In genomic region chr21:33642896-33643657, GRCh38 we compare ENCODE assay signal across 8 cellular contexts. TPM values are rescaled to one million over a fixed set of nuclear protein-coding genes. Genes with fewer than 3 reads are reported as not detected.
A peak's percentile ranks its signal among the peaks of the same experiment; 100 is the strongest.
DNase-seq lines count a peak whose midpoint lies in the region; ATAC-seq, FAIRE-seq and TF ChIP-seq lines count a peak whose summit lies in the region.

No MANE protein-coding gene starts in this region.

- intact Hi-C loops in HCT116 (cut with micrococcal nuclease) (loop anchor here (1.0 to 10.0 kb wide), 3 partner anchors 12 to 262 kb away; partner anchors contain the start of genes GART and SON), dorsolateral prefrontal cortex (cut with DNase I) (loop anchor here (2.0 to 10.0 kb wide), 5 partner anchors 54 to 871 kb away; partner anchors contain the start of genes ATP5PO (in 1 of the 2), DONSON (in 1 of the 2), GART (in 1 of the 2) and PAXBP1 (in 1 of the 2)), HepG2 (cut with micrococcal nuclease; ENCODE audit: unreplicated experiment) (loop anchor here (2.0 to 10.0 kb wide), 3 partner anchors 42 to 252 kb away; no protein-coding TSS in a partner anchor)

- no peaks in the 10 kb centered on the region for H3K9me2 ChIP-seq in HCT116 (ENCODE audit: insufficient read depth)

- H3K27me3 Mint-ChIP-seq in stimulated activated naive CD8-positive, alpha-beta T cell treated with anti-CD3 and anti-CD28 coated beads, Interleukin-15, Interleukin-2, amounts not matched to agents 100 ng/mL and 50 ng/mL, for 24 hours: peaks cover 25% of the 10 kb centered on the region

- TF ChIP-seq EP300 in HepG2 (IDR thresholded peaks at IDR 0.05; ENCODE audit: low read depth in 2 of 2, low read length in 2 of 2): no peak
- no peak for TF ChIP-seq EP300 in HepG2 (CRISPR knock-in tag; IDR thresholded peaks at IDR 0.05; ENCODE audit: borderline replicate concordance)

- H4K20me1 ChIP-seq in BLaER1 treated with 17β-estradiol and CSF1 and Interleukin-3, amounts not matched to agents 10 nM and 100 nM: peaks cover 26 to 64% (median 38%) of the 10 kb centered on the region in 11 experiments; a peak in 21 of 22 replicates
- H4K20me1 ChIP-seq in HCT116 (ENCODE audit: insufficient read depth) (no peaks in the 10 kb centered on the region), HepG2 (ENCODE audit: insufficient read depth, low read length) (no peaks in the 10 kb centered on the region)

- no peaks in the 10 kb centered on the region for H3K36me3 Mint-ChIP-seq in stimulated activated naive CD8-positive, alpha-beta T cell treated with anti-CD3 and anti-CD28 coated beads, Interleukin-15, Interleukin-2, amounts not matched to agents 100 ng/mL and 50 ng/mL, for 24 hours (ENCODE audit: low read depth)

- ATAC-seq in HCT116 (peak; percentile 1; the same call in 1 of the 2 replicates), HepG2 (peak; percentile 0; the same call in 2 of the 3 replicates), HG03460 (IDR thresholded peaks at IDR 0.05; ENCODE audit: unreplicated experiment) (no peak), HG03045 (IDR thresholded peaks at IDR 0.05; ENCODE audit: unreplicated experiment) (no peak)

- in situ Hi-C loops in HepG2 (cut with HindIII; ENCODE audit: extremely low pct_ligation_motif_present, low pct_unique_long_range_greater_than_20kb): no loop called here

- no peak for TF ChIP-seq POLR2A in HCT116 (IDR thresholded peaks at IDR 0.05; ENCODE audit: borderline replicate concordance, extremely low read depth, insufficient read depth, insufficient read length)
- no peak for TF ChIP-seq POLR2A in HepG2 (IDR thresholded peaks at IDR 0.05; ENCODE audit: insufficient read depth in 1 of 2, low read depth in 2 of 2, low read length in 2 of 2)

- no peak for FAIRE-seq in HepG2 (lab: Jason Lieb, UNC)

- no peaks in the 10 kb centered on the region for H3K9me3 ChIP-seq in BLaER1 treated with 17β-estradiol and CSF1 and Interleukin-3, amounts not matched to agents 10 nM and 100 nM (replicated peaks in 1 of 11)
- H3K9me3 ChIP-seq in HCT116 (ENCODE audit: control insufficient read depth in 1 of 2, insufficient read depth in 1 of 2, low read depth in 1 of 2, low read length in 2 of 2) (no peaks in the 10 kb centered on the region), WERI-Rb-1 (ENCODE audit: severe bottlenecking) (no peaks in the 10 kb centered on the region), HepG2 (ENCODE audit: low read length) (no peaks in the 10 kb centered on the region)

- H3K4me3 ChIP-seq in BLaER1 treated with 17β-estradiol and CSF1 and Interleukin-3, amounts not matched to agents 10 nM and 100 nM: peak overlapping the region; percentile 87 to 97 (median 95)
- peak overlapping the region; percentile 85 to 90 for H3K4me3 ChIP-seq in HCT116 (replicated peaks in 1 of 2; ENCODE audit: low read depth in 1 of 2, low read length in 2 of 2)
- peak overlapping the region; percentile 96 for H3K4me3 ChIP-seq in WERI-Rb-1 (ENCODE audit: low read depth, low read length)
- H3K4me3 ChIP-seq in dorsolateral prefrontal cortex: peak overlapping the region; percentile 64 to 99 (median 86)
- H3K4me3 ChIP-seq in HepG2 (replicated peaks in 1 of 3; ENCODE audit: insufficient read depth in 1 of 3, low read depth in 2 of 3, low read length in 3 of 3): peak overlapping the region; percentile 81 to 95 (median 85)

- peaks cover 22% of the 10 kb centered on the region for H3K4me1 Mint-ChIP-seq in stimulated activated naive CD8-positive, alpha-beta T cell treated with anti-CD3 and anti-CD28 coated beads, Interleukin-15, Interleukin-2, amounts not matched to agents 100 ng/mL and 50 ng/mL, for 24 hours (ENCODE audit: low read depth)

- peaks cover 5 to 38% (median 33%) of the 10 kb centered on the region in 11 experiments; a peak in 20 of 22 replicates for H3K27me3 ChIP-seq in BLaER1 treated with 17β-estradiol and CSF1 and Interleukin-3, amounts not matched to agents 10 nM and 100 nM
- H3K27me3 ChIP-seq in HCT116 (ENCODE audit: insufficient read depth, low read length) (no peaks in the 10 kb centered on the region), WERI-Rb-1 (ENCODE audit: insufficient read depth, low read depth, severe bottlenecking) (no peaks in the 10 kb centered on the region), dorsolateral prefrontal cortex (no peaks in the 10 kb centered on the region), HepG2 (ENCODE audit: control insufficient read depth in 1 of 2, insufficient read depth in 2 of 2, low read length in 2 of 2) (no peaks in the 10 kb centered on the region; a peak in 1 of 5 replicates)

- TF ChIP-seq RAD21 in HCT116 (IDR thresholded peaks at IDR 0.05; ENCODE audit: low read depth): no peak
- no peak for TF ChIP-seq RAD21 in HepG2 (CRISPR knock-in tag; IDR thresholded peaks at IDR 0.05)

- no peak overlapping the region for H3K27ac Mint-ChIP-seq in stimulated activated naive CD8-positive, alpha-beta T cell treated with anti-CD3 and anti-CD28 coated beads, Interleukin-15, Interleukin-2, amounts not matched to agents 100 ng/mL and 50 ng/mL, for 24 hours

- BruUV-seq in HCT116 (replicated peaks; lab: Mats Ljungman, UMichigan) (no TSS peak), HepG2 (replicated peaks; lab: Mats Ljungman, UMichigan) (no TSS peak)

- H3K4me3 Mint-ChIP-seq in stimulated activated naive CD8-positive, alpha-beta T cell treated with anti-CD3 and anti-CD28 coated beads, Interleukin-15, Interleukin-2, amounts not matched to agents 100 ng/mL and 50 ng/mL, for 24 hours: peak overlapping the region; percentile 84

- RAD21 ChIA-PET in HCT116 (lab: Charles Lee; ENCODE audit: low non-redundant PET in 1 of 2, low total read pairs in 2 of 2, uncharacterized antibody in 2 of 2, unreplicated experiment in 2 of 2): no interaction called here

- H3K9ac ChIP-seq in BLaER1 treated with 17β-estradiol and CSF1 and Interleukin-3, amounts not matched to agents 10 nM and 100 nM: peak overlapping the region; percentile 81 to 90 (median 86)
- H3K9ac ChIP-seq in HCT116 (ENCODE audit: low read length): peak overlapping the region; percentile 78
- peak overlapping the region; percentile 76 for H3K9ac ChIP-seq in HepG2 (ENCODE audit: insufficient read depth, low read depth, low read length)

- POLR2A ChIA-PET in HCT116 (lab: Charles Lee) (no interaction called here), HepG2 (lab: Yijun Ruan, JAX) (no interaction called here)

- CTCF ChIA-PET in HCT116 (lab: Charles Lee): no interaction called here
- CTCF ChIA-PET in HepG2 (lab: Yijun Ruan, JAX; ENCODE audit: low intra/inter-chr PET ratio, low total read pairs): no interaction called here

- peaks cover 81% of the 10 kb centered on the region for H3K79me2 ChIP-seq in HCT116 (ENCODE audit: insufficient read depth, low read length)
- H3K79me2 ChIP-seq in HepG2 (ENCODE audit: insufficient read depth, low read length): peaks cover 61% of the 10 kb centered on the region

- TF ChIP-seq CTCF in HCT116 (IDR thresholded peaks at IDR 0.05 in 2 of 3, conservative IDR thresholded peaks at IDR 0.05 in 1 of 3; ENCODE audit: borderline replicate concordance in 1 of 3, insufficient read depth in 1 of 3, low read depth in 2 of 3, low read length in 2 of 3) (no peak), WERI-Rb-1 (IDR thresholded peaks at IDR 0.05; ENCODE audit: low read depth, low read length) (no peak), dorsolateral prefrontal cortex (IDR thresholded peaks at IDR 0.05 in 54 of 56, conservative IDR thresholded peaks at IDR 0.05 in 2 of 56; ENCODE audit: low read depth in 1 of 56, partially characterized antibody in 56 of 56) (no peak), HepG2 (CRISPR knock-in tag; IDR thresholded peaks at IDR 0.05) (no peak)

- H3K4me1 ChIP-seq in BLaER1 treated with 17β-estradiol and CSF1 and Interleukin-3, amounts not matched to agents 10 nM and 100 nM: peaks cover 12 to 64% (median 21%) of the 10 kb centered on the region in 10 experiments
- H3K4me1 ChIP-seq in HCT116 (ENCODE audit: control insufficient read depth in 1 of 2, insufficient read depth in 2 of 2, low read length in 2 of 2): peaks cover 12 to 13% of the 10 kb centered on the region in 2 experiments; a peak in 3 of 4 replicates
- peaks cover 41% of the 10 kb centered on the region for H3K4me1 ChIP-seq in HepG2 (ENCODE audit: insufficient read depth, low read length)

- DNase-seq in HCT116 (ENCODE audit: low read depth, low spot score) (no peak), WERI-Rb-1 (peak; percentile 37), dorsolateral prefrontal cortex (peak in 7 of 10 donors; percentile 15 to 53 (median 28)), HepG2 (ENCODE audit: low spot score) (no peak)

- H3K4me2 ChIP-seq in BLaER1 treated with 17β-estradiol and CSF1 and Interleukin-3, amounts not matched to agents 10 nM and 100 nM: peak overlapping the region; percentile 83 to 98 (median 90)
- H3K4me2 ChIP-seq in HCT116 (ENCODE audit: low read length): peak overlapping the region; percentile 78
- peak overlapping the region; percentile 65 for H3K4me2 ChIP-seq in HepG2 (ENCODE audit: low read depth, low read length)

- WGBS in HepG2 (ENCODE audit: low lambda C conversion rate): 0% methylated on average over 8 of the region's 78 CpGs

- peak overlapping the region; percentile 52 to 88 (median 65) for H3K27ac ChIP-seq in BLaER1 treated with 17β-estradiol and CSF1 and Interleukin-3, amounts not matched to agents 10 nM and 100 nM
- peak overlapping the region; percentile 69; the same call in 1 of the 2 replicates for H3K27ac ChIP-seq in HCT116 (ENCODE audit: low read depth, low read length)
- peak overlapping the region; percentile 83 for H3K27ac ChIP-seq in WERI-Rb-1
- peak overlapping the region in 58 of 59 donors; percentile 18 to 100 (median 92) for H3K27ac ChIP-seq in dorsolateral prefrontal cortex
- peak overlapping the region; percentile 89 for H3K27ac ChIP-seq in HepG2 (ENCODE audit: extremely low read length, insufficient read depth, low read length)

- H3K9me3 Mint-ChIP-seq in stimulated activated naive CD8-positive, alpha-beta T cell treated with anti-CD3 and anti-CD28 coated beads, Interleukin-15, Interleukin-2, amounts not matched to agents 100 ng/mL and 50 ng/mL, for 24 hours: no peaks in the 10 kb centered on the region

- H3K36me3 ChIP-seq in BLaER1 treated with 17β-estradiol and CSF1 and Interleukin-3, amounts not matched to agents 10 nM and 100 nM: peaks cover 0 to 15% (median 6%) of the 10 kb centered on the region in 11 experiments; a peak in 13 of 22 replicates
- H3K36me3 ChIP-seq in HCT116 (ENCODE audit: control insufficient read depth in 1 of 2, insufficient read depth in 2 of 2, low read length in 2 of 2) (no peaks in the 10 kb centered on the region), WERI-Rb-1 (peaks cover 7% of the 10 kb centered on the region), HepG2 (replicated peaks in 1 of 2; ENCODE audit: control insufficient read depth in 1 of 2, insufficient read depth in 2 of 2, low read length in 2 of 2) (no peaks in the 10 kb centered on the region)

- no peak overlapping the region for H2AFZ ChIP-seq in HCT116 (ENCODE audit: low read depth, low read length, poor library complexity, severe bottlenecking)
- no peak overlapping the region for H2AFZ ChIP-seq in HepG2 (ENCODE audit: low read length)

RNA-seq across cellular contexts. Expression of gene ITSN1, which starts 0.8 kb away (rescaled TPM):
- total RNA-seq in HCT116 (2021; ENCODE audit: unreplicated experiment) (25.8 TPM), dorsolateral prefrontal cortex (100 to 1,000 TPM in 91 of 120 experiments, 10 to 100 TPM in 29; 55.2 to 156 (median 114) TPM), HepG2 (2016; rRNA removed; fragmentation: Illumina TruSeq; extraction: Trizol) (20.9 and 26.1 TPM in 2 replicates)
- polyA plus RNA-seq in HCT116 (2012): 17.5 and 22.2 TPM in 2 replicates
- 7.4 and 8.4 TPM in 2 replicates for total RNA-seq in HepG2 (2016; cell fraction: cytosol; rRNA removed; fragmentation: Illumina TruSeq; extraction: Trizol; ENCODE audit: low read depth)
- total RNA-seq in HepG2 (2016; cell fraction: insoluble cytoplasmic fraction; rRNA removed; fragmentation: Illumina TruSeq; extraction: Trizol): 19.4 and 27.9 TPM in 2 replicates
- 12.5 and 13.9 TPM in 2 replicates for total RNA-seq in HepG2 (2016; cell fraction: membrane; rRNA removed; fragmentation: Illumina TruSeq; extraction: Trizol)
- 28.9 and 34.6 TPM in 2 replicates for total RNA-seq in HepG2 (2016; cell fraction: nucleus; rRNA removed; fragmentation: Illumina TruSeq; extraction: Trizol)
- polyA plus RNA-seq in HepG2 (2011; rRNA removed): 32.2 and 33.8 TPM in 2 replicates
- 17.7 and 19.5 TPM in 2 replicates for polyA plus RNA-seq in HepG2 (2011; cell fraction: cytosol; rRNA removed)
- 77.2 and 113 TPM in 2 replicates for polyA plus RNA-seq in HepG2 (2011; cell fraction: nucleus; rRNA removed)
- 17.9 and 21.0 TPM in 2 replicates for polyA plus RNA-seq in HepG2 (2012)
- 2.1 and 2.2 TPM in 2 replicates for polyA plus RNA-seq in HepG2 (2016; cell fraction: cytosol; fragmentation: Illumina TruSeq; extraction: Trizol; ENCODE audit: low read depth)
- 19.9 and 26.2 TPM in 2 replicates for polyA plus RNA-seq in HepG2 (2016; cell fraction: insoluble cytoplasmic fraction; fragmentation: Illumina TruSeq; extraction: Trizol; ENCODE audit: low read depth)
- 5.9 and 7.6 TPM in 2 replicates for polyA plus RNA-seq in HepG2 (2016; cell fraction: membrane; fragmentation: Illumina TruSeq; extraction: Trizol; ENCODE audit: low read depth)
- 54.1 and 57.5 TPM in 2 replicates for polyA plus RNA-seq in HepG2 (2016; cell fraction: nucleus; fragmentation: Illumina TruSeq; extraction: Trizol; ENCODE audit: insufficient read depth, low read depth)
- 30.7 and 84.5 TPM in 2 replicates for polyA minus RNA-seq in HepG2 (2011; rRNA and poly(A)+ RNA removed; ENCODE audit: low replicate concordance)
- 12.0 and 17.5 TPM in 2 replicates for polyA minus RNA-seq in HepG2 (2011; cell fraction: cytosol; rRNA and poly(A)+ RNA removed)
- polyA minus RNA-seq in HepG2 (2011; cell fraction: nucleus; rRNA and poly(A)+ RNA removed): 48.5 and 64.6 TPM in 2 replicates

RNA-seq across cellular contexts. Expression of gene CRYZL1, which starts 1.5 kb away (rescaled TPM):
- 43.0 TPM for total RNA-seq in HCT116 (2021; ENCODE audit: unreplicated experiment)
- polyA plus RNA-seq in HCT116 (2012): 21.6 and 28.0 TPM in 2 replicates
- 10 to 100 TPM; 45.4 to 86.9 (median 65.7) TPM for total RNA-seq in dorsolateral prefrontal cortex
- total RNA-seq in HepG2 (2016; rRNA removed; fragmentation: Illumina TruSeq; extraction: Trizol): 20.3 and 25.9 TPM in 2 replicates
- total RNA-seq in HepG2 (2016; cell fraction: cytosol; rRNA removed; fragmentation: Illumina TruSeq; extraction: Trizol; ENCODE audit: low read depth): 5.2 and 7.4 TPM in 2 replicates
- 16.8 and 18.9 TPM in 2 replicates for total RNA-seq in HepG2 (2016; cell fraction: insoluble cytoplasmic fraction; rRNA removed; fragmentation: Illumina TruSeq; extraction: Trizol)
- 8.0 and 10.8 TPM in 2 replicates for total RNA-seq in HepG2 (2016; cell fraction: membrane; rRNA removed; fragmentation: Illumina TruSeq; extraction: Trizol)
- 21.2 and 22.0 TPM in 2 replicates for total RNA-seq in HepG2 (2016; cell fraction: nucleus; rRNA removed; fragmentation: Illumina TruSeq; extraction: Trizol)
- 27.7 and 29.9 TPM in 2 replicates for polyA plus RNA-seq in HepG2 (2011; rRNA removed)
- 7.0 and 10.2 TPM in 2 replicates for polyA plus RNA-seq in HepG2 (2011; cell fraction: cytosol; rRNA removed)
- polyA plus RNA-seq in HepG2 (2011; cell fraction: nucleus; rRNA removed): 39.4 and 46.1 TPM in 2 replicates
- polyA plus RNA-seq in HepG2 (2012): 19.7 and 20.7 TPM in 2 replicates
- 5.9 and 7.3 TPM in 2 replicates for polyA plus RNA-seq in HepG2 (2016; cell fraction: cytosol; fragmentation: Illumina TruSeq; extraction: Trizol; ENCODE audit: low read depth)
- polyA plus RNA-seq in HepG2 (2016; cell fraction: insoluble cytoplasmic fraction; fragmentation: Illumina TruSeq; extraction: Trizol; ENCODE audit: low read depth): 21.3 and 22.3 TPM in 2 replicates
- 5.9 and 6.0 TPM in 2 replicates for polyA plus RNA-seq in HepG2 (2016; cell fraction: membrane; fragmentation: Illumina TruSeq; extraction: Trizol; ENCODE audit: low read depth)
- 28.2 and 41.4 TPM in 2 replicates for polyA plus RNA-seq in HepG2 (2016; cell fraction: nucleus; fragmentation: Illumina TruSeq; extraction: Trizol; ENCODE audit: insufficient read depth, low read depth)
- 6.0 and 23.4 TPM in 2 replicates for polyA minus RNA-seq in HepG2 (2011; rRNA and poly(A)+ RNA removed; ENCODE audit: low replicate concordance)
- polyA minus RNA-seq in HepG2 (2011; cell fraction: cytosol; rRNA and poly(A)+ RNA removed): 5.8 and 7.4 TPM in 2 replicates
- 58.7 and 70.7 TPM in 2 replicates for polyA minus RNA-seq in HepG2 (2011; cell fraction: nucleus; rRNA and poly(A)+ RNA removed)

RNA-seq across cellular contexts. Expression of gene DONSON, which starts 54.6 kb away (rescaled TPM):
- 31.7 TPM for total RNA-seq in HCT116 (2021; ENCODE audit: unreplicated experiment)
- polyA plus RNA-seq in HCT116 (2012): 19.4 and 22.6 TPM in 2 replicates
- total RNA-seq in dorsolateral prefrontal cortex: 10 to 100 TPM in 115 of 120 experiments, 1 to 10 TPM in 5; 7.4 to 30.1 (median 16.4) TPM
- total RNA-seq in HepG2 (2016; rRNA removed; fragmentation: Illumina TruSeq; extraction: Trizol): 60.8 and 63.6 TPM in 2 replicates
- total RNA-seq in HepG2 (2016; cell fraction: cytosol; rRNA removed; fragmentation: Illumina TruSeq; extraction: Trizol; ENCODE audit: low read depth): 19.3 and 25.7 TPM in 2 replicates
- 63.7 and 64.8 TPM in 2 replicates for total RNA-seq in HepG2 (2016; cell fraction: insoluble cytoplasmic fraction; rRNA removed; fragmentation: Illumina TruSeq; extraction: Trizol)
- total RNA-seq in HepG2 (2016; cell fraction: membrane; rRNA removed; fragmentation: Illumina TruSeq; extraction: Trizol): 39.0 and 44.1 TPM in 2 replicates
- total RNA-seq in HepG2 (2016; cell fraction: nucleus; rRNA removed; fragmentation: Illumina TruSeq; extraction: Trizol): 49.7 and 57.4 TPM in 2 replicates
- polyA plus RNA-seq in HepG2 (2011; rRNA removed): 23.8 and 35.4 TPM in 2 replicates
- 14.5 and 16.8 TPM in 2 replicates for polyA plus RNA-seq in HepG2 (2011; cell fraction: cytosol; rRNA removed)
- polyA plus RNA-seq in HepG2 (2011; cell fraction: nucleus; rRNA removed): 32.1 and 34.6 TPM in 2 replicates
- polyA plus RNA-seq in HepG2 (2012): 27.0 and 35.7 TPM in 2 replicates
- 14.8 and 16.8 TPM in 2 replicates for polyA plus RNA-seq in HepG2 (2016; cell fraction: cytosol; fragmentation: Illumina TruSeq; extraction: Trizol; ENCODE audit: low read depth)
- polyA plus RNA-seq in HepG2 (2016; cell fraction: insoluble cytoplasmic fraction; fragmentation: Illumina TruSeq; extraction: Trizol; ENCODE audit: low read depth): 70.4 and 76.8 TPM in 2 replicates
- 27.4 and 32.3 TPM in 2 replicates for polyA plus RNA-seq in HepG2 (2016; cell fraction: membrane; fragmentation: Illumina TruSeq; extraction: Trizol; ENCODE audit: low read depth)
- 91.6 and 102 TPM in 2 replicates for polyA plus RNA-seq in HepG2 (2016; cell fraction: nucleus; fragmentation: Illumina TruSeq; extraction: Trizol; ENCODE audit: insufficient read depth, low read depth)
- polyA minus RNA-seq in HepG2 (2011; rRNA and poly(A)+ RNA removed; ENCODE audit: low replicate concordance): 21.0 and 36.0 TPM in 2 replicates
- polyA minus RNA-seq in HepG2 (2011; cell fraction: cytosol; rRNA and poly(A)+ RNA removed): 14.6 and 17.7 TPM in 2 replicates
- 23.7 and 27.5 TPM in 2 replicates for polyA minus RNA-seq in HepG2 (2011; cell fraction: nucleus; rRNA and poly(A)+ RNA removed)

Comparison
In these comparisons a context has a peak if more than half of its experiments do, and no peak if none do; other contexts are left out.
1. ATAC-seq: peak in HCT116 (single experiment) and HepG2 (single experiment); none in HG03460 (single experiment) and HG03045 (single experiment).
2. DNase-seq: peak in WERI-Rb-1 (single experiment) and dorsolateral prefrontal cortex (7 of 10); none in HCT116 (single experiment) and HepG2 (single experiment).
3. Peak in every context shown above with its lines, with median percentiles within 50 percentile points of each other: H3K27ac ChIP-seq, H3K4me2 ChIP-seq, H3K4me3 ChIP-seq and H3K9ac ChIP-seq.